In the genomic region with DNA sequence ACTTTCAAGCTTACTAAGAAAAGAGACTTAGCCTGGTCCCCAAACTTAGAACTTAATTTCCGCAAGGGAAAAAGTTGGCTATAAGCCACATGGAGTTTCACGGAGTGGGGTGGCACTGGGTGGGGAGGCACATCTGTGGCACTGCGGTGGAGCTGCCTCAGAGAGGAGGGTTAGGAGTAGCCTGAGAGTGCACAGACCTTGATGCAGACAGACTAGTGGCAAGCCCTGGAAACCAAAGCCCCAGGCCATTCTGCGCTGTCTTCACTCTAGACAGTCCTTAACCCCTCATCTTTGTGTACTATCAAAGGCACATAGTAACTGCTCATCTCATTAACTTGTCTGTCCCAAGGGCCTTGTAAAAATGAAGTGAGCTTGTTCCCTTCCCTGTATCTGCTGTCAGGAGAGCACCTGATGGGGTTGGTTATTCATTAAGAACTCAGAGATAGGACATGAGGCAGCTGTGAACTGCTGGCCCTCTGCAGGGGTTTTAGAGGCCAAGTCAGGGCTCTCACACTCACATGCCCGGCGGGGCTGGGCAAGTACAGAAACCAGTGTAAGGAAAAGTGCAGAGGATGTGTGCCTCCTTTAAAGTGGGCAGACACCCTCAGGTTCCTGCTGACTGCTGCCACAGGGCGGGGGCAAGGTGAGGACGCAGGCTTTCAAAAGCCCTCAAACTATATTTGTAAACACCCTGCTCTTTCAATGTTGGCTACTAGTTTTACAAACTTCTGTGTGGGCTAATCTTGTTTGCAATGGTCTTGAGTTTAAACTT, we compare ENCODE assay signal across 1 cellular context.
TF ChIP-seq lines count a peak whose summit lies in the region.

No MANE protein-coding gene starts in this region.

TF ChIP-seq in K562, 482 proteins besides CTCF, POLR2A, EP300 and RAD21:
- TF ChIP-seq NFYB (IDR thresholded peaks at IDR 0.05; ENCODE audit: extremely low read depth, insufficient read length) (no peak), FOXJ2 (tag; IDR thresholded peaks at IDR 0.05) (no peak), XRCC5 (IDR thresholded peaks at IDR 0.05; ENCODE audit: low read depth, low read length) (no peak), SAFB (IDR thresholded peaks at IDR 0.05; ENCODE audit: borderline replicate concordance, low read depth, low read length) (no peak), SMAD3 (CRISPR knock-in tag; conservative IDR thresholded peaks at IDR 0.05) (no peak), CREBBP (IDR thresholded peaks at IDR 0.05; ENCODE audit: low read depth, low read length) (no peak), RNF2 (IDR thresholded peaks at IDR 0.05) (no peak), ELF2 (CRISPR knock-in tag; IDR thresholded peaks at IDR 0.05) (no peak), ZNF197 (CRISPR knock-in tag; IDR thresholded peaks at IDR 0.05; ENCODE audit: low read depth) (no peak), ETS2 (tag; IDR thresholded peaks at IDR 0.05; ENCODE audit: borderline replicate concordance, poor library complexity, severe bottlenecking) (no peak), ZNF408 (CRISPR knock-in tag; IDR thresholded peaks at IDR 0.05; ENCODE audit: low read depth) (no peak), ZNF444 (CRISPR knock-in tag; IDR thresholded peaks at IDR 0.05) (no peak), KAT8 (IDR thresholded peaks at IDR 0.05; ENCODE audit: low read depth) (no peak)
- TF ChIP-seq, protein P1, sequence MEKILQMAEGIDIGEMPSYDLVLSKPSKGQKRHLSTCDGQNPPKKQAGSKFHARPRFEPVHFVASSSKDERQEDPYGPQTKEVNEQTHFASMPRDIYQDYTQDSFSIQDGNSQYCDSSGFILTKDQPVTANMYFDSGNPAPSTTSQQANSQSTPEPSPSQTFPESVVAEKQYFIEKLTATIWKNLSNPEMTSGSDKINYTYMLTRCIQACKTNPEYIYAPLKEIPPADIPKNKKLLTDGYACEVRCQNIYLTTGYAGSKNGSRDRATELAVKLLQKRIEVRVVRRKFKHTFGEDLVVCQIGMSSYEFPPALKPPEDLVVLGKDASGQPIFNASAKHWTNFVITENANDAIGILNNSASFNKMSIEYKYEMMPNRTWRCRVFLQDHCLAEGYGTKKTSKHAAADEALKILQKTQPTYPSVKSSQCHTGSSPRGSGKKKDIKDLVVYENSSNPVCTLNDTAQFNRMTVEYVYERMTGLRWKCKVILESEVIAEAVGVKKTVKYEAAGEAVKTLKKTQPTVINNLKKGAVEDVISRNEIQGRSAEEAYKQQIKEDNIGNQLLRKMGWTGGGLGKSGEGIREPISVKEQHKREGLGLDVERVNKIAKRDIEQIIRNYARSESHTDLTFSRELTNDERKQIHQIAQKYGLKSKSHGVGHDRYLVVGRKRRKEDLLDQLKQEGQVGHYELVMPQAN (IDR thresholded peaks at IDR 0.05; ENCODE audit: borderline replicate concordance): no peak
- TF ChIP-seq, protein P2, sequence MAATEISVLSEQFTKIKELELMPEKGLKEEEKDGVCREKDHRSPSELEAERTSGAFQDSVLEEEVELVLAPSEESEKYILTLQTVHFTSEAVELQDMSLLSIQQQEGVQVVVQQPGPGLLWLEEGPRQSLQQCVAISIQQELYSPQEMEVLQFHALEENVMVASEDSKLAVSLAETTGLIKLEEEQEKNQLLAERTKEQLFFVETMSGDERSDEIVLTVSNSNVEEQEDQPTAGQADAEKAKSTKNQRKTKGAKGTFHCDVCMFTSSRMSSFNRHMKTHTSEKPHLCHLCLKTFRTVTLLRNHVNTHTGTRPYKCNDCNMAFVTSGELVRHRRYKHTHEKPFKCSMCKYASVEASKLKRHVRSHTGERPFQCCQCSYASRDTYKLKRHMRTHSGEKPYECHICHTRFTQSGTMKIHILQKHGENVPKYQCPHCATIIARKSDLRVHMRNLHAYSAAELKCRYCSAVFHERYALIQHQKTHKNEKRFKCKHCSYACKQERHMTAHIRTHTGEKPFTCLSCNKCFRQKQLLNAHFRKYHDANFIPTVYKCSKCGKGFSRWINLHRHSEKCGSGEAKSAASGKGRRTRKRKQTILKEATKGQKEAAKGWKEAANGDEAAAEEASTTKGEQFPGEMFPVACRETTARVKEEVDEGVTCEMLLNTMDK (IDR thresholded peaks at IDR 0.05; ENCODE audit: borderline replicate concordance, insufficient read depth, low read depth, low read length, poor library complexity, severe bottlenecking): no peak
- TF ChIP-seq, protein P3, sequence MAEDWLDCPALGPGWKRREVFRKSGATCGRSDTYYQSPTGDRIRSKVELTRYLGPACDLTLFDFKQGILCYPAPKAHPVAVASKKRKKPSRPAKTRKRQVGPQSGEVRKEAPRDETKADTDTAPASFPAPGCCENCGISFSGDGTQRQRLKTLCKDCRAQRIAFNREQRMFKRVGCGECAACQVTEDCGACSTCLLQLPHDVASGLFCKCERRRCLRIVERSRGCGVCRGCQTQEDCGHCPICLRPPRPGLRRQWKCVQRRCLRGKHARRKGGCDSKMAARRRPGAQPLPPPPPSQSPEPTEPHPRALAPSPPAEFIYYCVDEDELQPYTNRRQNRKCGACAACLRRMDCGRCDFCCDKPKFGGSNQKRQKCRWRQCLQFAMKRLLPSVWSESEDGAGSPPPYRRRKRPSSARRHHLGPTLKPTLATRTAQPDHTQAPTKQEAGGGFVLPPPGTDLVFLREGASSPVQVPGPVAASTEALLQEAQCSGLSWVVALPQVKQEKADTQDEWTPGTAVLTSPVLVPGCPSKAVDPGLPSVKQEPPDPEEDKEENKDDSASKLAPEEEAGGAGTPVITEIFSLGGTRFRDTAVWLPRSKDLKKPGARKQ (CRISPR knock-in tag; IDR thresholded peaks at IDR 0.05): no peak
- TF ChIP-seq, protein P4, sequence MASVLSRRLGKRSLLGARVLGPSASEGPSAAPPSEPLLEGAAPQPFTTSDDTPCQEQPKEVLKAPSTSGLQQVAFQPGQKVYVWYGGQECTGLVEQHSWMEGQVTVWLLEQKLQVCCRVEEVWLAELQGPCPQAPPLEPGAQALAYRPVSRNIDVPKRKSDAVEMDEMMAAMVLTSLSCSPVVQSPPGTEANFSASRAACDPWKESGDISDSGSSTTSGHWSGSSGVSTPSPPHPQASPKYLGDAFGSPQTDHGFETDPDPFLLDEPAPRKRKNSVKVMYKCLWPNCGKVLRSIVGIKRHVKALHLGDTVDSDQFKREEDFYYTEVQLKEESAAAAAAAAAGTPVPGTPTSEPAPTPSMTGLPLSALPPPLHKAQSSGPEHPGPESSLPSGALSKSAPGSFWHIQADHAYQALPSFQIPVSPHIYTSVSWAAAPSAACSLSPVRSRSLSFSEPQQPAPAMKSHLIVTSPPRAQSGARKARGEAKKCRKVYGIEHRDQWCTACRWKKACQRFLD (CRISPR knock-in tag; IDR thresholded peaks at IDR 0.05): no peak
- TF ChIP-seq, protein P5, sequence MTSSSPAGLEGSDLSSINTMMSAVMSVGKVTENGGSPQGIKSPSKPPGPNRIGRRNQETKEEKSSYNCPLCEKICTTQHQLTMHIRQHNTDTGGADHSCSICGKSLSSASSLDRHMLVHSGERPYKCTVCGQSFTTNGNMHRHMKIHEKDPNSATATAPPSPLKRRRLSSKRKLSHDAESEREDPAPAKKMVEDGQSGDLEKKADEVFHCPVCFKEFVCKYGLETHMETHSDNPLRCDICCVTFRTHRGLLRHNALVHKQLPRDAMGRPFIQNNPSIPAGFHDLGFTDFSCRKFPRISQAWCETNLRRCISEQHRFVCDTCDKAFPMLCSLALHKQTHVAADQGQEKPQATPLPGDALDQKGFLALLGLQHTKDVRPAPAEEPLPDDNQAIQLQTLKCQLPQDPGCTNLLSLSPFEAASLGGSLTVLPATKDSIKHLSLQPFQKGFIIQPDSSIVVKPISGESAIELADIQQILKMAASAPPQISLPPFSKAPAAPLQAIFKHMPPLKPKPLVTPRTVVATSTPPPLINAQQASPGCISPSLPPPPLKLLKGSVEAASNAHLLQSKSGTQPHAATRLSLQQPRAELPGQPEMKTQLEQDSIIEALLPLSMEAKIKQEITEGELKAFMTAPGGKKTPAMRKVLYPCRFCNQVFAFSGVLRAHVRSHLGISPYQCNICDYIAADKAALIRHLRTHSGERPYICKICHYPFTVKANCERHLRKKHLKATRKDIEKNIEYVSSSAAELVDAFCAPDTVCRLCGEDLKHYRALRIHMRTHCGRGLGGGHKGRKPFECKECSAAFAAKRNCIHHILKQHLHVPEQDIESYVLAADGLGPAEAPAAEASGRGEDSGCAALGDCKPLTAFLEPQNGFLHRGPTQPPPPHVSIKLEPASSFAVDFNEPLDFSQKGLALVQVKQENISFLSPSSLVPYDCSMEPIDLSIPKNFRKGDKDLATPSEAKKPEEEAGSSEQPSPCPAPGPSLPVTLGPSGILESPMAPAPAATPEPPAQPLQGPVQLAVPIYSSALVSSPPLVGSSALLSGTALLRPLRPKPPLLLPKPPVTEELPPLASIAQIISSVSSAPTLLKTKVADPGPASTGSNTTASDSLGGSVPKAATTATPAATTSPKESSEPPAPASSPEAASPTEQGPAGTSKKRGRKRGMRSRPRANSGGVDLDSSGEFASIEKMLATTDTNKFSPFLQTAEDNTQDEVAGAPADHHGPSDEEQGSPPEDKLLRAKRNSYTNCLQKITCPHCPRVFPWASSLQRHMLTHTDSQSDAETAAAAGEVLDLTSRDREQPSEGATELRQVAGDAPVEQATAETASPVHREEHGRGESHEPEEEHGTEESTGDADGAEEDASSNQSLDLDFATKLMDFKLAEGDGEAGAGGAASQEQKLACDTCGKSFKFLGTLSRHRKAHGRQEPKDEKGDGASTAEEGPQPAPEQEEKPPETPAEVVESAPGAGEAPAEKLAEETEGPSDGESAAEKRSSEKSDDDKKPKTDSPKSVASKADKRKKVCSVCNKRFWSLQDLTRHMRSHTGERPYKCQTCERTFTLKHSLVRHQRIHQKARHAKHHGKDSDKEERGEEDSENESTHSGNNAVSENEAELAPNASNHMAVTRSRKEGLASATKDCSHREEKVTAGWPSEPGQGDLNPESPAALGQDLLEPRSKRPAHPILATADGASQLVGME (CRISPR knock-in tag; IDR thresholded peaks at IDR 0.05): no peak
- TF ChIP-seq, protein P6, sequence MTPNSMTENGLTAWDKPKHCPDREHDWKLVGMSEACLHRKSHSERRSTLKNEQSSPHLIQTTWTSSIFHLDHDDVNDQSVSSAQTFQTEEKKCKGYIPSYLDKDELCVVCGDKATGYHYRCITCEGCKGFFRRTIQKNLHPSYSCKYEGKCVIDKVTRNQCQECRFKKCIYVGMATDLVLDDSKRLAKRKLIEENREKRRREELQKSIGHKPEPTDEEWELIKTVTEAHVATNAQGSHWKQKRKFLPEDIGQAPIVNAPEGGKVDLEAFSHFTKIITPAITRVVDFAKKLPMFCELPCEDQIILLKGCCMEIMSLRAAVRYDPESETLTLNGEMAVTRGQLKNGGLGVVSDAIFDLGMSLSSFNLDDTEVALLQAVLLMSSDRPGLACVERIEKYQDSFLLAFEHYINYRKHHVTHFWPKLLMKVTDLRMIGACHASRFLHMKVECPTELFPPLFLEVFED (CRISPR knock-in tag; conservative IDR thresholded peaks at IDR 0.05): no peak
